In the genomic region with DNA sequence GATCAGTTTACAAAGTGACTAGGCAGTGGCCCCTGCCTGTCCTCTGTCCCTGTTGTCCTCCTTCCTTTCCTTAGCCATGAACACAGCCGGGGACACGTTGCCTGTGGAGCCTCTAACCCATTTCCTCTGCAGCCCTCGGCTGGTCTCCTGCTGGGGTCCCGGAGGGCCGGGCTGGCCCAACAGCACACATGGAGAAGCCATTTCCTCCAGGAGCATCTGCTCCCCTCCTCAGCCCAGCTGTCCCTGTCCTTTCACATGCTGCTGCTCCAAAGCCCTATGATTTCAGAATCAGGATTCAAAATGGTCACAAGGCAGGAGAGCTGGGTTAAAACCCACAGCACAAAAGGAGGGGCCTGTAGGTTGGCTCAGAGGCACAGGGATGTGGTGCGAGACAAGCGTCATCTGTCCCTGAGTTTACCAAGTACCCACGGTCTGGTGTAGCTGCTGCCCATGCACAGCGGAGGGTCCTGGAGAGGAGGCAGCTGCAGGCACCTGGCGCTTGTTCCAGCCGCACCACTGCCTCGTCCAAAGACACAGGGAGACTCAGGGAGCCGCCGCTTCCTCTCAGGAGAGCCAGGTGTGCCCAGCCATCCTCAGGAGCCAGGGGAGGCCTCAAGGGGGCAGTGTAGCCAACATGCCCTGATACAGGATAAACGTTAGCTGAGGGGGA, we compare ENCODE assay signal across 9 cellular contexts. TPM values are rescaled to one million over a fixed set of nuclear protein-coding genes. Genes with fewer than 3 reads are reported as not detected.
DNase-seq lines count a peak whose midpoint lies in the region; ATAC-seq and TF ChIP-seq lines count a peak whose summit lies in the region.
"Had no signal": no experiment of that assay in that cellular context is flagged by ENCODE, and none has a peak within 500 bp of the region (broad histone marks: within the 10 kb centered on the region; RNA-seq: fewer than 3 reads in every experiment).

No MANE protein-coding gene starts in this region.

- H3K9ac ChIP-seq in Karpas-422 (ENCODE audit: low read length) (no peak overlapping the region), adipocyte (ENCODE audit: low read length) (no peak overlapping the region)

- no peaks in the 10 kb centered on the region for H3K4me1 ChIP-seq in Karpas-422 (ENCODE audit: low read length)
- no peaks in the 10 kb centered on the region for H3K4me1 ChIP-seq in adipocyte (ENCODE audit: control insufficient read depth, insufficient read depth, low read length)

- no peak overlapping the region for H3K4me3 ChIP-seq in Karpas-422 (ENCODE audit: low read length)
- H3K4me3 ChIP-seq in adipocyte (ENCODE audit: low read length): no peak overlapping the region

- no peaks in the 10 kb centered on the region for H3K79me2 ChIP-seq in Karpas-422 (ENCODE audit: low read length)

- DNase-seq in GM10266 (ENCODE audit: extremely low spot score) (peak; percentile 70), Karpas-422 (peak; percentile 67), SHP77 (lab: John Stamatoyannopoulos, UW) (peak; percentile 78 to 91), adipocyte (ENCODE audit: low read depth) (peak; percentile 34), iPS DF 19.7 (ENCODE audit: low read depth, low spot score) (peak; percentile 65)
- DNase-seq in stimulated activated CD4-positive, alpha-beta T cell treated with anti-CD3 and anti-CD28 coated beads, Interleukin-15, amount 100 ng/mL, for 24 hours: peak; percentile 72
- DNase-seq: activated B cell treated with CpG ODN at 0.5 μM for 24 hours had no signal

- H3K4me2 ChIP-seq in Karpas-422 (ENCODE audit: low read depth, low read length, poor library complexity, severe bottlenecking): no peak overlapping the region

- no peaks in the 10 kb centered on the region for H3K36me3 ChIP-seq in Karpas-422 (ENCODE audit: insufficient read depth, low read length)
- no peaks in the 10 kb centered on the region for H3K36me3 ChIP-seq in adipocyte (ENCODE audit: control insufficient read depth, insufficient read depth, low read length, severe bottlenecking)

- H3K27me3 ChIP-seq in Karpas-422 (ENCODE audit: low read length): no peaks in the 10 kb centered on the region
- no peaks in the 10 kb centered on the region for H3K27me3 ChIP-seq in adipocyte (replicated peaks; ENCODE audit: control insufficient read depth, insufficient read depth, low read length)

- H3K9me2 ChIP-seq in Karpas-422 (replicated peaks; ENCODE audit: insufficient read depth, low read length): no peaks in the 10 kb centered on the region

- H4K20me1 ChIP-seq in Karpas-422 (ENCODE audit: insufficient read depth, low read depth, low read length): no peaks in the 10 kb centered on the region

- no peak overlapping the region for H2AFZ ChIP-seq in Karpas-422 (ENCODE audit: low read length)

- TF ChIP-seq CTCF in GM10266 (IDR thresholded peaks at IDR 0.05; ENCODE audit: control insufficient read depth, insufficient read depth, low read depth, missing control alignments): peak; percentile 71

- no peak overlapping the region for H3K27ac ChIP-seq in Karpas-422 (ENCODE audit: low read length)

- ATAC-seq in GM19328 (IDR thresholded peaks at IDR 0.05; ENCODE audit: unreplicated experiment) (no peak), HG03571 (IDR thresholded peaks at IDR 0.05; ENCODE audit: unreplicated experiment) (no peak)

- H3K9me3 ChIP-seq in Karpas-422 (ENCODE audit: low read length) (no peaks in the 10 kb centered on the region), adipocyte (ENCODE audit: control insufficient read depth, low read length) (no peaks in the 10 kb centered on the region)

RNA-seq across cellular contexts. Expression of a gene that starts 4.1 kb away (rescaled TPM):
- not detected in 2 replicates for total RNA-seq in Karpas-422 (2014; rRNA removed; shearing (Covaris generic); ENCODE audit: low replicate concordance)
- total RNA-seq: activated B cell treated with CpG ODN at 0.5 μM for 24 hours had no signal

RNA-seq across cellular contexts. Expression of a gene that starts 37.4 kb away (rescaled TPM):
- total RNA-seq in Karpas-422 (2014; rRNA removed; shearing (Covaris generic); ENCODE audit: low replicate concordance): not detected in 2 replicates
- total RNA-seq: activated B cell treated with CpG ODN at 0.5 μM for 24 hours had no signal

RNA-seq across cellular contexts. Expression of a gene that starts 38.7 kb away (rescaled TPM):
- total RNA-seq in Karpas-422 (2014; rRNA removed; shearing (Covaris generic); ENCODE audit: low replicate concordance): 3.1 and 9.8 TPM in 2 replicates

RNA-seq across cellular contexts. Expression of a gene that starts 54.3 kb away (rescaled TPM):
- 4.6 and 4.8 TPM in 2 replicates for total RNA-seq in Karpas-422 (2014; rRNA removed; shearing (Covaris generic); ENCODE audit: low replicate concordance)

Comparison
In these comparisons a context has a peak if more than half of its experiments do, and no peak if none do; other contexts are left out.
1. DNase-seq: peak in every context shown above with its lines; median percentile 84 in SHP77; 72 in stimulated activated CD4-positive, alpha-beta T cell treated with anti-CD3 and anti-CD28 coated beads, Interleukin-15, amount 100 ng/mL, for 24 hours; 70 in GM10266; 67 in Karpas-422; 65 in iPS DF 19.7; 34 in adipocyte.